Comparison of ENCODE assay signal across 10 cellular contexts in the genomic region with DNA sequence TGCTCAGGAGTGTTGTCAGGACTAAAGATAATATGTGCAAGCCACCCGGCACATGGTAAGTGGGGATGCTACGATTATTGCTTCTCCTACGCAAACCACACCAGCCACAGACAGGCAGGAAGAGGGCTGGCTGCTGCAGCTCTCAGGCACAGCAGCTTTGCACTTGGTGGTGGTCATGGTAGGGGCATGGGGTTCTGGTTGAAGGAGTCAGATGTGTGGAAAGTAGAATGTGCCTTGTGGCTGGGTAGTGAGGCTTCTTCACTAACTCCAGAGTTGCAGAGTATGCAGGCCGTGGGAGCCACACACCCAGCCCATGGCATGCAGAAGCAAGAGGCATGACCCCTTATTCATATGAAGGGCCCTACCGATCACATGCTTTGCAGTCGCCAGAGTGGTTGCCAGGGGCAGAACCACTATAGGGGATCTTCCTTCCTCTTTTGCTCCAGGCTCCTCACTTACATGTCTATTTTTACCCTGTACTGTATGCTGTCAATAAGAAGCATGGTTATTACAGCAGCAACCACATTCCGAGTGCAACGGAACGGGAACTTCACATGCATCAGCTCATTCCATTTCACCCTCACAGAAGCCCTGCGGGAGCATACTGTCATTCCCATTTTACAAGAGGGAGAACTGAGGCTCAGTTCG. TPM values are rescaled to one million over a fixed set of nuclear protein-coding genes. Genes with fewer than 3 reads are reported as not detected.
DNase-seq lines count a peak whose midpoint lies in the region; ATAC-seq and TF ChIP-seq lines count a peak whose summit lies in the region.
"Had no signal": no experiment of that assay in that cellular context is flagged by ENCODE, and none has a peak within 500 bp of the region (broad histone marks: within the 10 kb centered on the region; RNA-seq: fewer than 3 reads in every experiment).

No MANE protein-coding gene starts in this region.

- peaks cover 27% of the 10 kb centered on the region for H3K4me1 ChIP-seq in suprapubic skin

- no peaks in the 10 kb centered on the region for H3K36me3 ChIP-seq in suprapubic skin
- H3K36me3 ChIP-seq: cardiac muscle cell, pancreas had no signal

- TF ChIP-seq EP300 in suprapubic skin (IDR thresholded peaks at IDR 0.05) = no peak

- peak overlapping the region; percentile 5 for H3K27ac Mint-ChIP-seq in activated naive CD4-positive, alpha-beta T cell treated with anti-CD3 and anti-CD28 coated beads, Interleukin-2, amount 50 U/mL, for 24 hours

- H3K27me3 Mint-ChIP-seq in activated naive CD4-positive, alpha-beta T cell treated with anti-CD3 and anti-CD28 coated beads, Interleukin-2, amount 50 U/mL, for 24 hours = no peaks in the 10 kb centered on the region

- peak overlapping the region; percentile 31 for H3K4me3 Mint-ChIP-seq in activated naive CD4-positive, alpha-beta T cell treated with anti-CD3 and anti-CD28 coated beads, Interleukin-2, amount 50 U/mL, for 24 hours

- 80% methylated on average over 11 of the region's 11 CpGs for WGBS in suprapubic skin

- H3K9me3 Mint-ChIP-seq in activated naive CD4-positive, alpha-beta T cell treated with anti-CD3 and anti-CD28 coated beads, Interleukin-2, amount 50 U/mL, for 24 hours = no peaks in the 10 kb centered on the region

- peaks cover 3% of the 10 kb centered on the region for H3K36me3 Mint-ChIP-seq in activated naive CD4-positive, alpha-beta T cell treated with anti-CD3 and anti-CD28 coated beads, Interleukin-2, amount 50 U/mL, for 24 hours

- ATAC-seq in GM19463 (IDR thresholded peaks at IDR 0.05; ENCODE audit: unreplicated experiment) = peak; percentile 37
- no peak for ATAC-seq in HG02588 (IDR thresholded peaks at IDR 0.05; ENCODE audit: unreplicated experiment)

- H3K4me3 ChIP-seq in suprapubic skin = no peak overlapping the region
- H3K4me3 ChIP-seq: cardiac muscle cell, pancreas had no signal

- no peak overlapping the region for H3K27ac ChIP-seq in suprapubic skin
- H3K27ac ChIP-seq: cardiac muscle cell, pancreas had no signal

- H3K27me3 ChIP-seq in suprapubic skin = no peaks in the 10 kb centered on the region
- H3K27me3 ChIP-seq: cardiac muscle cell, pancreas had no signal

- peak in 4 of 5 donors; percentile 43 to 88 (median 48) for DNase-seq in T-helper 1 cell
- DNase-seq in stimulated activated CD4-positive, alpha-beta T cell treated with anti-CD3 and anti-CD28 coated beads, Interleukin-4, amount 100 ng/mL, for 1 hour = peak; percentile 62
- no peak for DNase-seq in NCI-H748 (lab: John Stamatoyannopoulos, UW; ENCODE audit: unreplicated experiment)
- DNase-seq in NCI-H1048 (lab: John Stamatoyannopoulos, UW) = no peak
- no peak for DNase-seq in suprapubic skin (ENCODE audit: low spot score in 2 of 2)

- peaks cover 78% of the 10 kb centered on the region for H3K4me1 Mint-ChIP-seq in activated naive CD4-positive, alpha-beta T cell treated with anti-CD3 and anti-CD28 coated beads, Interleukin-2, amount 50 U/mL, for 24 hours

- no peaks in the 10 kb centered on the region for H3K9me3 ChIP-seq in suprapubic skin
- H3K9me3 ChIP-seq: pancreas had no signal

- no peak for TF ChIP-seq CTCF in suprapubic skin (IDR thresholded peaks at IDR 0.05)

- TF ChIP-seq POLR2A in suprapubic skin (IDR thresholded peaks at IDR 0.05) = no peak

RNA-seq across cellular contexts. Expression of gene HERC1, which starts 59.2 kb away (rescaled TPM):
- 100 to 1,000 TPM in 3 of 4 donors, 10 to 100 TPM in 1; 74.2 to 155 (median 112) TPM for total RNA-seq in suprapubic skin

Comparison
In these comparisons a context has a peak if more than half of its experiments do, and no peak if none do; other contexts are left out.
1. DNase-seq: peak in T-helper 1 cell (4 of 5) and stimulated activated CD4-positive, alpha-beta T cell treated with anti-CD3 and anti-CD28 coated beads, Interleukin-4, amount 100 ng/mL, for 1 hour (single experiment); none in NCI-H748 (single experiment), NCI-H1048 (single experiment) and suprapubic skin (0 of 2).